Comparison of ENCODE assay signal across 28 cellular contexts in the genomic region with DNA sequence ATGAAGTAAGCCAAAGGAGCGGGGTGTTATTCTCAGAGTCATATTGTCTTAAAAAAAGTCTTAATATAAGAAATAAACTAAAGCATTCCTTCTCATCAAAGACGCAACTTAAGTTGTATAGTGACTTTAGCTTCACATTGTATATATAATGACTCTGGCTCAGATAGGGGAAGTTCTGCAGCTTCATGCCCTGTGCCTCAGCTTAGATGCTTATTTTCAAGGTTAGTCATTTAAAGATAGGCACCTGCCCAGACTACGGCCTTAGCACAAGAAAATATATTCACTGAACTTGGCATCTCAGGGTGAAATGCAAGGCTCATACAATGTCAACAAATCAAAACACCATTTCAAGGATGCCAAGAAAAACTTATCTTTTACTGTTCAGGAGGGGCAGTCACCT.
"Had no signal": no experiment of that assay in that cellular context is flagged by ENCODE, and none has a peak within 500 bp of the region (broad histone marks: within the 10 kb centered on the region; RNA-seq: fewer than 3 reads in every experiment).

No MANE protein-coding gene starts in this region.

- H3K27me3 Mint-ChIP-seq: activated CD4-positive, alpha-beta T cell treated with anti-CD3 and anti-CD28 coated beads, Interleukin-2, amount 10 ng/mL, durations not matched to agents 24 days and 14 days; activated naive CD4-positive, alpha-beta T cell treated with anti-CD3 and anti-CD28 coated beads, Interleukin-2, amount 10 ng/mL, durations not matched to agents 7 days and 5 days; activated naive CD8-positive, alpha-beta T cell; activated naive CD8-positive, alpha-beta T cell treated with anti-CD3 and anti-CD28 coated beads, Interleukin-2, amount 50 U/mL, for 24 hours; brain had no signal

- H3K4me3 ChIP-seq: SJCRH30, SK-N-MC had no signal

- H3K27ac ChIP-seq: SJCRH30, SK-N-MC, WERI-Rb-1 had no signal

- H3K4me3 Mint-ChIP-seq: activated CD4-positive, alpha-beta T cell treated with anti-CD3 and anti-CD28 coated beads, Interleukin-2, amount 10 ng/mL, durations not matched to agents 24 days and 14 days; activated naive CD4-positive, alpha-beta T cell treated with anti-CD3 and anti-CD28 coated beads, Interleukin-2, amount 10 ng/mL, durations not matched to agents 7 days and 5 days; activated naive CD8-positive, alpha-beta T cell; activated naive CD8-positive, alpha-beta T cell treated with anti-CD3 and anti-CD28 coated beads, Interleukin-2, amount 50 U/mL, for 24 hours; activated T-cell treated with anti-CD3 and anti-CD28 coated beads, Interleukin-2, amount 50 U/mL, for 4 hours; brain had no signal

- DNase-seq: activated CD4-positive, alpha-beta T cell treated with anti-CD3 and anti-CD28 coated beads, Interleukin-2, amount 10 ng/mL, durations not matched to agents 24 days and 14 days; activated CD4-positive, alpha-beta T cell treated with anti-CD3 and anti-CD28 coated beads, Interleukin-2, amount 50 U/mL, for 4 hours; activated CD8-positive, alpha-beta memory T cell treated with anti-CD3 and anti-CD28 coated beads, Interleukin-2, amount 50 U/mL, for 4 hours; activated effector memory CD4-positive, alpha-beta T cell treated with Interleukin-2 at 50 U/mL for 16 hours; activated naive CD4-positive, alpha-beta T cell treated with anti-CD3 and anti-CD28 coated beads, Interleukin-2, amount 10 ng/mL, durations not matched to agents 7 days and 5 days; activated naive CD8-positive, alpha-beta T cell treated with anti-CD3 and anti-CD28 coated beads, Interleukin-2, amount 50 U/mL, for 24 hours; activated T-cell treated with anti-CD3 and anti-CD28 coated beads for 4 hours; activated T-cell treated with anti-CD3 and anti-CD28 coated beads, Interleukin-2, amount 50 U/mL, for 4 hours; anterior cingulate cortex; cerebellar nuclear complex; MM.1S; MV-4-11; NCI-H1092; NCI-H1436 treated with DMSO at 0.1 percent for 48 hours; NCI-H1694 treated with DMSO at 0.1 percent for 48 hours; NCI-H2029; NCI-H345; NCI-H526; NCI-H748 treated with DMSO at 0.1 percent for 48 hours; NK-92 treated with Interleukin-12 subunit alpha and Interleukin-12 subunit beta, amount 100 ng/mL, for 24 hours; OCI-M1; SHP77; SJCRH30; T1000; WERI-Rb-1 had no signal

- H3K4me1 ChIP-seq: SJCRH30 had no signal

- H3K4me1 Mint-ChIP-seq: activated CD4-positive, alpha-beta T cell treated with anti-CD3 and anti-CD28 coated beads, Interleukin-2, amount 10 ng/mL, durations not matched to agents 24 days and 14 days; activated naive CD4-positive, alpha-beta T cell treated with anti-CD3 and anti-CD28 coated beads, Interleukin-2, amount 10 ng/mL, durations not matched to agents 7 days and 5 days; activated naive CD8-positive, alpha-beta T cell treated with anti-CD3 and anti-CD28 coated beads, Interleukin-2, amount 50 U/mL, for 24 hours; brain had no signal

- H3K27ac Mint-ChIP-seq: activated CD4-positive, alpha-beta T cell treated with anti-CD3 and anti-CD28 coated beads, Interleukin-2, amount 10 ng/mL, durations not matched to agents 24 days and 14 days; activated naive CD4-positive, alpha-beta T cell treated with anti-CD3 and anti-CD28 coated beads, Interleukin-2, amount 10 ng/mL, durations not matched to agents 7 days and 5 days; activated naive CD8-positive, alpha-beta T cell; activated naive CD8-positive, alpha-beta T cell treated with anti-CD3 and anti-CD28 coated beads, Interleukin-2, amount 50 U/mL, for 24 hours; brain had no signal

- H3K27me3 ChIP-seq: SJCRH30 had no signal

- ATAC-seq: activated naive CD8-positive, alpha-beta T cell treated with anti-CD3 and anti-CD28 coated beads, Interleukin-2, amount 50 U/mL, for 24 hours; activated T-cell treated with anti-CD3 and anti-CD28 coated beads, Interleukin-2, amount 50 U/mL, for 4 hours had no signal

- H3K9me3 Mint-ChIP-seq: activated CD4-positive, alpha-beta T cell treated with anti-CD3 and anti-CD28 coated beads, Interleukin-2, amount 10 ng/mL, durations not matched to agents 24 days and 14 days; activated naive CD4-positive, alpha-beta T cell treated with anti-CD3 and anti-CD28 coated beads, Interleukin-2, amount 10 ng/mL, durations not matched to agents 7 days and 5 days; activated naive CD8-positive, alpha-beta T cell treated with anti-CD3 and anti-CD28 coated beads, Interleukin-2, amount 50 U/mL, for 24 hours; activated T-cell treated with anti-CD3 and anti-CD28 coated beads, Interleukin-2, amount 50 U/mL, for 4 hours had no signal
